Comparison of ENCODE assay signal across 16 cellular contexts in genomic region chr10:30643800-30644199, GRCh38. TPM values are rescaled to one million over a fixed set of nuclear protein-coding genes. Genes with fewer than 3 reads are reported as not detected.
"Had no signal": no experiment of that assay in that cellular context is flagged by ENCODE, and none has a peak within 500 bp of the region (broad histone marks: within the 10 kb centered on the region; RNA-seq: fewer than 3 reads in every experiment).

No MANE protein-coding gene starts in this region.

RNA-seq across cellular contexts. Expression of gene LYZL2, which starts 14.2 kb away (rescaled TPM):
- total RNA-seq: activated CD4-positive, alpha-beta T cell treated with anti-CD3 and anti-CD28 coated beads for 36 hours; activated CD8-positive, alpha-beta T cell treated with anti-CD3 and anti-CD28 coated beads, Interleukin-2, amount 10 ng/mL, durations not matched to agents 7 days and 5 days; activated naive CD4-positive, alpha-beta T cell treated with anti-CD3 and anti-CD28 coated beads, Interleukin-2, amount 50 U/mL, for 72 hours; activated T-cell treated with anti-CD3 and anti-CD28 coated beads, Interleukin-2, amount 50 U/mL, for 72 hours; chondrocyte; endodermal cell; esophagus squamous epithelium; kidney; mammary epithelial cell; mucosa of gallbladder; osteocyte; posterior vena cava; renal cortical epithelial cell; SK-MEL-5; temporal lobe had no signal
- polyA plus RNA-seq: immature natural killer cell, mammary epithelial cell had no signal
